ENCODE assay signal across 11 cellular contexts in genomic region chr13:87259479-87260083, GRCh38.
DNase-seq lines count a peak whose midpoint lies in the region; ATAC-seq and TF ChIP-seq lines count a peak whose summit lies in the region.
"Had no signal": no experiment of that assay in that cellular context is flagged by ENCODE, and none has a peak within 500 bp of the region (broad histone marks: within the 10 kb centered on the region; RNA-seq: fewer than 3 reads in every experiment).

No MANE protein-coding gene starts in this region.

- no peaks in the 10 kb centered on the region for H3K4me1 ChIP-seq in cardiac muscle cell (ENCODE audit: low read depth)
- H3K4me1 ChIP-seq in OCI-LY3 (ENCODE audit: low read length): peaks cover 3% of the 10 kb centered on the region; the same call in 1 of the 2 replicates
- H3K4me1 ChIP-seq: BLaER1 treated with 17β-estradiol and CSF1 and Interleukin-3, amounts not matched to agents 10 nM and 100 nM had no signal

- peak overlapping the region; percentile 68 for H2AFZ ChIP-seq in OCI-LY3 (ENCODE audit: low read depth, low read length)

- TF ChIP-seq CTCF in cardiac muscle cell (IDR thresholded peaks at IDR 0.05; ENCODE audit: low read depth, low read length): no peak
- TF ChIP-seq CTCF in OCI-LY3 (IDR thresholded peaks at IDR 0.05; ENCODE audit: low read depth, low read length): peak; percentile 37
- TF ChIP-seq CTCF in epithelial cell of esophagus (IDR thresholded peaks at IDR 0.05; ENCODE audit: insufficient read depth, low read depth, low read length, missing control alignments): peak; percentile 51
- TF ChIP-seq CTCF in type B pancreatic cell (conservative IDR thresholded peaks at IDR 0.05): peak; percentile 65

- H3K36me3 Mint-ChIP-seq in type B pancreatic cell: no peaks in the 10 kb centered on the region
- H3K36me3 Mint-ChIP-seq in activated naive CD4-positive, alpha-beta T cell treated with anti-CD3 and anti-CD28 coated beads, Interleukin-2, amount 10 ng/mL, durations not matched to agents 7 days and 5 days: no peaks in the 10 kb centered on the region

- H3K36me3 ChIP-seq in cardiac muscle cell: no peaks in the 10 kb centered on the region
- H3K36me3 ChIP-seq in OCI-LY3 (replicated peaks; ENCODE audit: low read depth, low read length): no peaks in the 10 kb centered on the region
- H3K36me3 ChIP-seq: BLaER1 treated with 17β-estradiol and CSF1 and Interleukin-3, amounts not matched to agents 10 nM and 100 nM had no signal

- H3K4me2 ChIP-seq in OCI-LY3 (ENCODE audit: low read length): peak overlapping the region; percentile 54
- H3K4me2 ChIP-seq: BLaER1 treated with 17β-estradiol and CSF1 and Interleukin-3, amounts not matched to agents 10 nM and 100 nM had no signal

- no peak overlapping the region for H3K9ac ChIP-seq in OCI-LY3 (ENCODE audit: low read length)
- H3K9ac ChIP-seq: BLaER1 treated with 17β-estradiol and CSF1 and Interleukin-3, amounts not matched to agents 10 nM and 100 nM had no signal

- H3K4me3 Mint-ChIP-seq in type B pancreatic cell: no peak overlapping the region
- H3K4me3 Mint-ChIP-seq in activated naive CD4-positive, alpha-beta T cell treated with anti-CD3 and anti-CD28 coated beads, Interleukin-2, amount 10 ng/mL, durations not matched to agents 7 days and 5 days: no peak overlapping the region
- H3K4me3 Mint-ChIP-seq: activated CD8-positive, alpha-beta T cell treated with anti-CD3 and anti-CD28 coated beads for 36 hours had no signal

- intact Hi-C loops in left ventricle myocardium superior (cut with micrococcal nuclease): no loop called here

- H3K9me3 ChIP-seq in cardiac muscle cell (ENCODE audit: low read depth) (no peaks in the 10 kb centered on the region), OCI-LY3 (ENCODE audit: insufficient read depth, low read length) (no peaks in the 10 kb centered on the region; the same call in 1 of the 2 replicates)

- DNase-seq in cardiac muscle cell (ENCODE audit: low read depth in 1 of 2, low spot score in 1 of 2) (peak; percentile 2 to 24), left ventricle myocardium superior (no peak), epithelial cell of esophagus (ENCODE audit: low read depth) (peak; percentile 20), type B pancreatic cell (ENCODE audit: extremely low spot score, unreplicated experiment) (no peak)
- no peak for DNase-seq in stimulated activated CD4-positive, alpha-beta T cell treated with anti-CD3 and anti-CD28 coated beads, Interleukin-4, amount 100 ng/mL, for 1 hour
- DNase-seq in activated naive CD4-positive, alpha-beta T cell treated with anti-CD3 and anti-CD28 coated beads, Interleukin-2, amount 10 ng/mL, durations not matched to agents 7 days and 5 days: no peak
- DNase-seq: activated CD8-positive, alpha-beta T cell treated with anti-CD3 and anti-CD28 coated beads for 36 hours; small intestine had no signal

- no peaks in the 10 kb centered on the region for H3K9me3 Mint-ChIP-seq in type B pancreatic cell
- H3K9me3 Mint-ChIP-seq in activated naive CD4-positive, alpha-beta T cell treated with anti-CD3 and anti-CD28 coated beads, Interleukin-2, amount 10 ng/mL, durations not matched to agents 7 days and 5 days: no peaks in the 10 kb centered on the region

- H3K4me1 Mint-ChIP-seq in type B pancreatic cell (ENCODE audit: unreplicated experiment): no peaks in the 10 kb centered on the region
- H3K4me1 Mint-ChIP-seq in activated naive CD4-positive, alpha-beta T cell treated with anti-CD3 and anti-CD28 coated beads, Interleukin-2, amount 10 ng/mL, durations not matched to agents 7 days and 5 days: no peaks in the 10 kb centered on the region

- H3K27ac Mint-ChIP-seq in type B pancreatic cell: no peak overlapping the region
- H3K27ac Mint-ChIP-seq in activated naive CD4-positive, alpha-beta T cell treated with anti-CD3 and anti-CD28 coated beads, Interleukin-2, amount 10 ng/mL, durations not matched to agents 7 days and 5 days: no peak overlapping the region
- H3K27ac Mint-ChIP-seq: activated CD8-positive, alpha-beta T cell treated with anti-CD3 and anti-CD28 coated beads for 36 hours had no signal

- H3K79me2 ChIP-seq in OCI-LY3 (ENCODE audit: low read length): no peaks in the 10 kb centered on the region

- H3K4me3 ChIP-seq in cardiac muscle cell (no peak overlapping the region), OCI-LY3 (ENCODE audit: low read length) (peak overlapping the region; percentile 40), epithelial cell of esophagus (ENCODE audit: low read length) (no peak overlapping the region)
- H3K4me3 ChIP-seq: BLaER1 treated with 17β-estradiol and CSF1 and Interleukin-3, amounts not matched to agents 10 nM and 100 nM had no signal

- no peaks in the 10 kb centered on the region for H3K27me3 ChIP-seq in cardiac muscle cell
- no peaks in the 10 kb centered on the region for H3K27me3 ChIP-seq in OCI-LY3 (ENCODE audit: low read depth, low read length)
- H3K27me3 ChIP-seq: BLaER1 treated with 17β-estradiol and CSF1 and Interleukin-3, amounts not matched to agents 10 nM and 100 nM had no signal

- H3K27ac ChIP-seq in cardiac muscle cell (no peak overlapping the region), OCI-LY3 (ENCODE audit: low read length) (no peak overlapping the region)
- H3K27ac ChIP-seq: BLaER1 treated with 17β-estradiol and CSF1 and Interleukin-3, amounts not matched to agents 10 nM and 100 nM had no signal

- no peaks in the 10 kb centered on the region for H4K20me1 ChIP-seq in OCI-LY3 (ENCODE audit: insufficient read depth, low read length)
- H4K20me1 ChIP-seq: BLaER1 treated with 17β-estradiol and CSF1 and Interleukin-3, amounts not matched to agents 10 nM and 100 nM had no signal

- H3K27me3 Mint-ChIP-seq in type B pancreatic cell: no peaks in the 10 kb centered on the region
- no peaks in the 10 kb centered on the region for H3K27me3 Mint-ChIP-seq in activated naive CD4-positive, alpha-beta T cell treated with anti-CD3 and anti-CD28 coated beads, Interleukin-2, amount 10 ng/mL, durations not matched to agents 7 days and 5 days
- H3K27me3 Mint-ChIP-seq: activated CD8-positive, alpha-beta T cell treated with anti-CD3 and anti-CD28 coated beads for 36 hours had no signal

- CTCF ChIA-PET in activated naive CD4-positive, alpha-beta T cell treated with anti-CD3 and anti-CD28 coated beads, Interleukin-2, amount 10 ng/mL, durations not matched to agents 7 days and 5 days (lab: Charles Lee): no interaction called here

- no peak for ATAC-seq in left ventricle myocardium superior
- no peak for ATAC-seq in HG03571 (IDR thresholded peaks at IDR 0.05; ENCODE audit: unreplicated experiment)
- ATAC-seq: activated CD8-positive, alpha-beta T cell treated with anti-CD3 and anti-CD28 coated beads for 36 hours had no signal

Comparison
In these comparisons a context has a peak if more than half of its experiments do, and no peak if none do; other contexts are left out.
1. DNase-seq: peak in cardiac muscle cell (2 of 2) and epithelial cell of esophagus (single experiment); none in left ventricle myocardium superior (single experiment), type B pancreatic cell (single experiment), stimulated activated CD4-positive, alpha-beta T cell treated with anti-CD3 and anti-CD28 coated beads, Interleukin-4, amount 100 ng/mL, for 1 hour (single experiment) and activated naive CD4-positive, alpha-beta T cell treated with anti-CD3 and anti-CD28 coated beads, Interleukin-2, amount 10 ng/mL, durations not matched to agents 7 days and 5 days (single experiment).